In the genomic region with DNA sequence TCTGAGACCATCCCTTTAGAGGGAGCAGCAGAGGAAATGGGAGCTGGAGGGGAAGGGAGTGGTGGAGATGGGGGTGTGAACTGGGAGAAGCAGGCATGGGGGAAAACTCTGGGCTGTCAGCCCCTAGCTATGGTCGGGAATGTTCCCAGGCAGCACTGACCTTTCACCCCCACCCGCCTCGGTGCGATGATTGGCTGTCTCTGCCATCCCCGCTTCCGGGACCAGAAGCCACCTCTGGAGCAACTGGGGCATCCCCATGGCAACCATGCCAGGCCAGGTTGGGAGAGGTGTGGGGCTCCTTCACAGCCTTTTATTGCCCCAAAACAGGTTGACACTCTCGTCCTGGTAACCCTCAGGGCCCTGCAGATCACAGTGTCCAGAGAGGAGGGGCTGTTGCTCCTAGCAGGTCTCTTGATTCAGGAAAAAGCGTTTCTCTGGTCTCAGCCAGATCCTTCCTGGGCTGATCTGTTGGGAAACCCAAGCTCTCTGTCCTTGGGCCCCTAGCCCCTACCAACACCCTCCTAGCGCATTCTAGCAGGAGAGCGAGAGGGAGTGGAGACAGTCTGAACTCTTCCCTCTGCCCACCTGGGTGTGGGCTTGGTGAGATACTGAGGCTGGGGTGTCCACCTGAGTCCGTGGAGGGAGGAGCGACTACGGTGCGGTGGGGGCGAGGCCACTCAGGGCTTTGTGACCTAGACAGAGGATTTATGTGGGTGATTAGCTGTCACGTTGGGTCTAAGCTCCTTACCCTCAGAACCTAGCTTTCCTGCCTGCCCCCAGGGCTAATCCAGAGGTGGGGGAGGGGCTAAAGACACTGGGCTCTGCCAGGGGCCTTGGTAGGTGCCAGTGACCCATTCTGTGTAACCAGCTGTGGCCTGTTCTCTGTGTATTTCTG, we compare ENCODE assay signal across 2 cellular contexts.
TF ChIP-seq lines count a peak whose summit lies in the region.

No MANE protein-coding gene starts in this region.

TF ChIP-seq in A549, 52 proteins besides CTCF, POLR2A, EP300 and RAD21:
- TF ChIP-seq MAZ (IDR thresholded peaks at IDR 0.05; ENCODE audit: borderline replicate concordance, low read depth, low read length) (no peak), POLR2AphosphoS2 (conservative IDR thresholded peaks at IDR 0.05; ENCODE audit: low read length) (no peak), HOXB13 (CRISPR knock-in tag; IDR thresholded peaks at IDR 0.05; ENCODE audit: low read depth) (no peak), PBX3 (IDR thresholded peaks at IDR 0.05) (no peak), FOSB (CRISPR knock-in tag; IDR thresholded peaks at IDR 0.05) (no peak), RARB (CRISPR knock-in tag; IDR thresholded peaks at IDR 0.05) (no peak), EHMT2 (IDR thresholded peaks at IDR 0.05; ENCODE audit: low read depth) (no peak), GATA3 (IDR thresholded peaks at IDR 0.05; ENCODE audit: borderline replicate concordance) (no peak), NFE2L2 (conservative IDR thresholded peaks at IDR 0.05; ENCODE audit: low read length) (no peak), JUNB (IDR thresholded peaks at IDR 0.05) (no peak), HOXB5 (CRISPR knock-in tag; IDR thresholded peaks at IDR 0.05) (no peak), CEBPB (IDR thresholded peaks at IDR 0.05) (no peak), TFCP2L1 (CRISPR knock-in tag; IDR thresholded peaks at IDR 0.05) (no peak), CBX8 (IDR thresholded peaks at IDR 0.05) (no peak), HDAC2 (IDR thresholded peaks at IDR 0.05) (no peak), CBX2 (IDR thresholded peaks at IDR 0.05; ENCODE audit: borderline replicate concordance, low read depth) (no peak)
- TF ChIP-seq, protein P1, sequence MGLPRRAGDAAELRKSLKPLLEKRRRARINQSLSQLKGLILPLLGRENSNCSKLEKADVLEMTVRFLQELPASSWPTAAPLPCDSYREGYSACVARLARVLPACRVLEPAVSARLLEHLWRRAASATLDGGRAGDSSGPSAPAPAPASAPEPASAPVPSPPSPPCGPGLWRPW (IDR thresholded peaks at IDR 0.05), result no peak
- TF ChIP-seq, protein P2, sequence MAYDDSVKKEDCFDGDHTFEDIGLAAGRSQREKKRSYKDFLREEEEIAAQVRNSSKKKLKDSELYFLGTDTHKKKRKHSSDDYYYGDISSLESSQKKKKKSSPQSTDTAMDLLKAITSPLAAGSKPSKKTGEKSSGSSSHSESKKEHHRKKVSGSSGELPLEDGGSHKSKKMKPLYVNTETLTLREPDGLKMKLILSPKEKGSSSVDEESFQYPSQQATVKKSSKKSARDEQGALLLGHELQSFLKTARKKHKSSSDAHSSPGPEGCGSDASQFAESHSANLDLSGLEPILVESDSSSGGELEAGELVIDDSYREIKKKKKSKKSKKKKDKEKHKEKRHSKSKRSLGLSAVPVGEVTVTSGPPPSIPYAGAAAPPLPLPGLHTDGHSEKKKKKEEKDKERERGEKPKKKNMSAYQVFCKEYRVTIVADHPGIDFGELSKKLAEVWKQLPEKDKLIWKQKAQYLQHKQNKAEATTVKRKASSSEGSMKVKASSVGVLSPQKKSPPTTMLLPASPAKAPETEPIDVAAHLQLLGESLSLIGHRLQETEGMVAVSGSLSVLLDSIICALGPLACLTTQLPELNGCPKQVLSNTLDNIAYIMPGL (CRISPR knock-in tag; IDR thresholded peaks at IDR 0.05; ENCODE audit: borderline replicate concordance), result no peak
- TF ChIP-seq, protein P3, sequence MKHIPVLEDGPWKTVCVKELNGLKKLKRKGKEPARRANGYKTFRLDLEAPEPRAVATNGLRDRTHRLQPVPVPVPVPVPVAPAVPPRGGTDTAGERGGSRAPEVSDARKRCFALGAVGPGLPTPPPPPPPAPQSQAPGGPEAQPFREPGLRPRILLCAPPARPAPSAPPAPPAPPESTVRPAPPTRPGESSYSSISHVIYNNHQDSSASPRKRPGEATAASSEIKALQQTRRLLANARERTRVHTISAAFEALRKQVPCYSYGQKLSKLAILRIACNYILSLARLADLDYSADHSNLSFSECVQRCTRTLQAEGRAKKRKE (CRISPR knock-in tag; IDR thresholded peaks at IDR 0.05; ENCODE audit: low read depth), result no peak
TF ChIP-seq in A549: peak in this region for 0.

TF ChIP-seq in K562, 482 proteins besides CTCF, POLR2A, EP300 and RAD21:
- TF ChIP-seq CREBBP (IDR thresholded peaks at IDR 0.05; ENCODE audit: low read depth, low read length) (no peak), NR2C2 (CRISPR knock-in tag; IDR thresholded peaks at IDR 0.05) (no peak), NR2C2 (tag; IDR thresholded peaks at IDR 0.05) (peak; percentile 23; the same call in 1 of the 2 replicates), MECOM (CRISPR knock-in tag; IDR thresholded peaks at IDR 0.05) (no peak), NRF1 (conservative IDR thresholded peaks at IDR 0.05 in 1 of 2, IDR thresholded peaks at IDR 0.05 in 1 of 2) (no peak), RFX1 (IDR thresholded peaks at IDR 0.05) (peak; percentile 64), CBFB (CRISPR knock-in tag; IDR thresholded peaks at IDR 0.05) (0 out of 2 replicates have a peak, but pooled peaks have one; percentile 60), CTCFL (IDR thresholded peaks at IDR 0.05; ENCODE audit: borderline replicate concordance, insufficient read depth, low read depth, low read length, poor library complexity, severe bottlenecking) (no peak), NR2C1 (IDR thresholded peaks at IDR 0.05) (peak; percentile 33; the same call in 1 of the 2 replicates), NR2C1 (tag; IDR thresholded peaks at IDR 0.05) (peak; percentile 39; the same call in 1 of the 2 replicates)
